ENCODE assay signal across 1 cellular context in the genomic region with DNA sequence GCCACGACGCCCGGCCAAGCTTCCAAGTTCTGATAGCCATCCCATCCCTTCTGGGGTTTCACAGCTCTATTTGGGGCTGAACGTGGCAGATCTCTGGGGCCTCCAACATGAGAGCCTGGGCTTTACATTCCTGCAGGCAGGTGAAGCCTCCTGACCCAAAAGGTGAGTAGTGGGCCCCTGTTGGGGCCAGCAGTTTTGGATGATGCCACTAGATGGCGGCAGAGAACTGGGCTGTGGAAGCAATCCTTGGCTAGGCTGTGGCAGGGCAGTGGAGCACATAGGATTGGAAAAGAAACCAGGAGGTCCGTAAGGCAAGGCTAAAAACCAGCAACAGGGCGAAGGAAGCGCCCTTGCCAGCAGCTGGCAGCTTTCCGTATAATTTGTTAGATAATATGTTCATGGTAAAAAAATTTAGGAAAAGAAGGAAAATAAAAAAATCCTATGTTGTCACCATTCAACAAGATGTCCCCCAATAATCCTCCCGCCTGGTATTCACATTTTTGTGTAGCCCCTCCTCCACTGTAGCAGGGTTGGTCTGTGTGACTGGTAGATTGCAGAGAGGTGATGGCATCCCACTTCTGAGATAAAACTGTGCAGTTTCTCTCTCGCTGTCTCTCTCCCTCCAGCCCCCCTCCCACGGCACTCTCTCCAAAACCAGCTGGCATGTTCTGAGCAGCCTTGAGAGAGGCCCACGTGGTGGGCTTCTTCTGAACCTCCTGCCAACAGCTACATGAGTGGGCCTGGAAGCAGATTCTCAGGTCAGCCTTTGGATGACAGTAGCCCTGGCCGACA.
TF ChIP-seq lines count a peak whose summit lies in the region.

No MANE protein-coding gene starts in this region.

TF ChIP-seq in GM23338, 12 proteins besides CTCF, POLR2A, EP300 and RAD21:
- TF ChIP-seq REST (IDR thresholded peaks at IDR 0.05; ENCODE audit: unreplicated experiment): no peak
